Comparison of ENCODE assay signal across 2 cellular contexts in genomic region chr1:235302143-235302542, GRCh38.
TF ChIP-seq lines count a peak whose summit lies in the region.

No MANE protein-coding gene starts in this region.

TF ChIP-seq in HEK293, 187 proteins besides CTCF, POLR2A, EP300 and RAD21:
- no peak for TF ChIP-seq YY2 (tag by site-specific recombination; IDR thresholded peaks at IDR 0.05)
- no peak for TF ChIP-seq KLF8 (tag by site-specific recombination; IDR thresholded peaks at IDR 0.05)
- TF ChIP-seq ZNF335 (tag by site-specific recombination; conservative IDR thresholded peaks at IDR 0.05), result no peak
- peak; percentile 62; the same call in 1 of the 2 replicates for TF ChIP-seq ZNF362 (tag by site-specific recombination; IDR thresholded peaks at IDR 0.05)
- no peak for TF ChIP-seq ZNF341 (tag by site-specific recombination; IDR thresholded peaks at IDR 0.05; ENCODE audit: low read depth)
- no peak for TF ChIP-seq GLIS2 (tag by site-specific recombination; IDR thresholded peaks at IDR 0.05)
- no peak for TF ChIP-seq ZFP3 (tag by site-specific recombination; IDR thresholded peaks at IDR 0.05; ENCODE audit: low read depth)
- no peak for TF ChIP-seq ZNF248 (tag by site-specific recombination; IDR thresholded peaks at IDR 0.05)
- TF ChIP-seq ZNF677 (tag by site-specific recombination; IDR thresholded peaks at IDR 0.05), result no peak
- TF ChIP-seq ZBTB48 (tag by site-specific recombination; IDR thresholded peaks at IDR 0.05), result no peak
- no peak for TF ChIP-seq ZNF140 (tag by site-specific recombination; IDR thresholded peaks at IDR 0.05)
- no peak for TF ChIP-seq ZNF521 (tag by site-specific recombination; IDR thresholded peaks at IDR 0.05)
- no peak for TF ChIP-seq ZNF701 (tag by site-specific recombination; IDR thresholded peaks at IDR 0.05)
- no peak for TF ChIP-seq ZNF704 (tag by site-specific recombination; IDR thresholded peaks at IDR 0.05)
- no peak for TF ChIP-seq ZBTB21 (tag by site-specific recombination; IDR thresholded peaks at IDR 0.05)
- no peak for TF ChIP-seq ZIC2 (tag by site-specific recombination; IDR thresholded peaks at IDR 0.05)
- no peak for TF ChIP-seq ZNF174 (tag by site-specific recombination; IDR thresholded peaks at IDR 0.05)
- TF ChIP-seq ZNF473 (tag by site-specific recombination; IDR thresholded peaks at IDR 0.05), result no peak
- no peak for TF ChIP-seq ZNF169 (tag by site-specific recombination; IDR thresholded peaks at IDR 0.05)
- no peak for TF ChIP-seq ZNF280C (tag by site-specific recombination; IDR thresholded peaks at IDR 0.05)
- TF ChIP-seq SALL2 (tag by site-specific recombination; IDR thresholded peaks at IDR 0.05; ENCODE audit: borderline replicate concordance), result no peak
- no peak for TF ChIP-seq ZSCAN30 (tag by site-specific recombination; IDR thresholded peaks at IDR 0.05)
- TF ChIP-seq ZNF202 (tag by site-specific recombination; IDR thresholded peaks at IDR 0.05; ENCODE audit: borderline replicate concordance), result 0 out of 2 replicates have a peak, but pooled peaks have one; percentile 3
- no peak for TF ChIP-seq AEBP2 (tag by site-specific recombination; IDR thresholded peaks at IDR 0.05; ENCODE audit: borderline replicate concordance)
- TF ChIP-seq ZNF366 (tag by site-specific recombination; conservative IDR thresholded peaks at IDR 0.05), result peak; percentile 63
- peak; percentile 97 for TF ChIP-seq PRDM1 (tag by site-specific recombination; IDR thresholded peaks at IDR 0.05)
- TF ChIP-seq ZNF664 (tag by site-specific recombination; IDR thresholded peaks at IDR 0.05), result no peak
- TF ChIP-seq KLF1 (tag by site-specific recombination; IDR thresholded peaks at IDR 0.05), result no peak
- no peak for TF ChIP-seq ZNF510 (tag by site-specific recombination; IDR thresholded peaks at IDR 0.05; ENCODE audit: insufficient replicate concordance)
- TF ChIP-seq BCL11B (tag by site-specific recombination; IDR thresholded peaks at IDR 0.05; ENCODE audit: low read depth), result no peak
- TF ChIP-seq ZNF830 (tag by site-specific recombination; IDR thresholded peaks at IDR 0.05; ENCODE audit: low read depth), result no peak

TF ChIP-seq in H1, 55 proteins besides CTCF, POLR2A, EP300 and RAD21:
- TF ChIP-seq KDM1A (IDR thresholded peaks at IDR 0.05; ENCODE audit: borderline replicate concordance, low read length) (no peak), RFX5 (IDR thresholded peaks at IDR 0.05; ENCODE audit: borderline replicate concordance, low read depth, low read length) (no peak), POU5F1 (IDR thresholded peaks at IDR 0.05; ENCODE audit: low read depth, low read length) (no peak), JUND (IDR thresholded peaks at IDR 0.05; ENCODE audit: low read length) (no peak), ATF2 (IDR thresholded peaks at IDR 0.05; ENCODE audit: low read length) (no peak), MAX (IDR thresholded peaks at IDR 0.05) (no peak), SIN3A (conservative IDR thresholded peaks at IDR 0.05 in 1 of 2, IDR thresholded peaks at IDR 0.05 in 1 of 2; ENCODE audit: low read depth in 1 of 2, low read length in 2 of 2) (no peak), EGR1 (IDR thresholded peaks at IDR 0.05; ENCODE audit: borderline replicate concordance, low read depth, low read length) (0 out of 2 replicates have a peak, but pooled peaks have one; percentile 9), TAF1 (IDR thresholded peaks at IDR 0.05; ENCODE audit: low read depth, low read length) (no peak)
